8 cellular contexts compared by ENCODE assay signal in genomic region chr5:26329562-26330189, GRCh38.
DNase-seq lines count a peak whose midpoint lies in the region; ATAC-seq, FAIRE-seq and TF ChIP-seq lines count a peak whose summit lies in the region.

No MANE protein-coding gene starts in this region.

- H3K23ac ChIP-seq in mesenchymal stem cell (ENCODE audit: low read length in 2 of 2): no peak overlapping the region

- H3K14ac ChIP-seq in mesenchymal stem cell (ENCODE audit: low read length in 2 of 2): no peak overlapping the region

- no peak overlapping the region for H2BK120ac ChIP-seq in mesenchymal stem cell (ENCODE audit: low read depth, low read length)

- no peak overlapping the region for H2AK5ac ChIP-seq in mesenchymal stem cell (ENCODE audit: low read length, severe bottlenecking)

- CTCF ChIA-PET in GM10248 (lab: Yijun Ruan, JAX): interaction anchor here (1.5 kb wide), 1 partner anchor 31 kb away, joined by 3 read pairs; no protein-coding TSS in a partner anchor

- H3K36me3 Mint-ChIP-seq in CD14-positive monocyte: no peaks in the 10 kb centered on the region

- no peak overlapping the region for H3K27ac Mint-ChIP-seq in CD14-positive monocyte

- H3K4me1 ChIP-seq in MM.1S (ENCODE audit: low read length): no peaks in the 10 kb centered on the region
- no peaks in the 10 kb centered on the region for H3K4me1 ChIP-seq in mesenchymal stem cell (ENCODE audit: control insufficient read depth, insufficient read depth, low read depth, low read length)
- no peaks in the 10 kb centered on the region for H3K4me1 ChIP-seq in body of pancreas

- no peak overlapping the region for H3K4me3 ChIP-seq in MM.1S (ENCODE audit: low read length)
- no peak overlapping the region for H3K4me3 ChIP-seq in mesenchymal stem cell (ENCODE audit: insufficient read depth in 1 of 2, low read depth in 1 of 2, low read length in 2 of 2)
- H3K4me3 ChIP-seq in body of pancreas: no peak overlapping the region

- no peak overlapping the region for H2BK12ac ChIP-seq in mesenchymal stem cell (ENCODE audit: low read length in 2 of 2)

- no peak for TF ChIP-seq POLR2A in body of pancreas (IDR thresholded peaks at IDR 0.05)

- FAIRE-seq in GM19239 (lab: Jason Lieb, UNC): no peak

- H3K27ac ChIP-seq in MM.1S (ENCODE audit: low read length) (no peak overlapping the region), VCaP (no peak overlapping the region), mesenchymal stem cell (ENCODE audit: low read length, poor library complexity, severe bottlenecking) (no peak overlapping the region), body of pancreas (no peak overlapping the region)

- H3K79me1 ChIP-seq in mesenchymal stem cell (replicated peaks; ENCODE audit: low read length, poor library complexity, severe bottlenecking): no peaks in the 10 kb centered on the region

- ATAC-seq in GM18873 (IDR thresholded peaks at IDR 0.05; ENCODE audit: low FRiP score, unreplicated experiment) (no peak), body of pancreas (no peak)

- H4K8ac ChIP-seq in mesenchymal stem cell (ENCODE audit: low read length): no peak overlapping the region

- no peak overlapping the region for H2BK5ac ChIP-seq in mesenchymal stem cell (ENCODE audit: low read depth, low read length, poor library complexity, severe bottlenecking)

- H3F3A ChIP-seq in MM.1S (ENCODE audit: insufficient read depth, low read length): no peaks in the 10 kb centered on the region

- H3K9ac ChIP-seq in MM.1S (ENCODE audit: low read length) (no peak overlapping the region), mesenchymal stem cell (ENCODE audit: low read length) (no peak overlapping the region)

- peak; percentile 30 for TF ChIP-seq CTCF in GM10248 (IDR thresholded peaks at IDR 0.05; ENCODE audit: control extremely low read depth, extremely low read depth, low read depth, missing control alignments)
- TF ChIP-seq CTCF in MM.1S (IDR thresholded peaks at IDR 0.05; ENCODE audit: low read length): peak; percentile 38
- peak; percentile 83 for TF ChIP-seq CTCF in VCaP (conservative IDR thresholded peaks at IDR 0.05)
- TF ChIP-seq CTCF in body of pancreas (IDR thresholded peaks at IDR 0.05): peak in 2 of 7 experiments; percentile 13 to 15
- no peak for TF ChIP-seq CTCF in CD14-positive monocyte (IDR thresholded peaks at IDR 0.05)

- H3K9me2 ChIP-seq in MM.1S (replicated peaks; ENCODE audit: insufficient read depth, low read length): no peaks in the 10 kb centered on the region

- no peaks in the 10 kb centered on the region for H3K27me3 ChIP-seq in MM.1S (replicated peaks; ENCODE audit: insufficient read depth, low read length)
- H3K27me3 ChIP-seq in mesenchymal stem cell (ENCODE audit: control insufficient read depth in 1 of 2, insufficient read depth in 1 of 2, low read length in 2 of 2): no peaks in the 10 kb centered on the region
- H3K27me3 ChIP-seq in body of pancreas: no peaks in the 10 kb centered on the region

- H2AFZ ChIP-seq in MM.1S (ENCODE audit: low read length) (no peak overlapping the region), mesenchymal stem cell (ENCODE audit: low read depth, low read length) (no peak overlapping the region)

- no peak overlapping the region for H3K4me2 ChIP-seq in MM.1S (ENCODE audit: low read depth, low read length)
- H3K4me2 ChIP-seq in mesenchymal stem cell (ENCODE audit: low read length, poor library complexity, severe bottlenecking): no peak overlapping the region

- no peaks in the 10 kb centered on the region for H3K79me2 ChIP-seq in MM.1S (ENCODE audit: low read length)

- no peak overlapping the region for H3K4me3 Mint-ChIP-seq in CD14-positive monocyte

- no peak overlapping the region for H4K91ac ChIP-seq in mesenchymal stem cell (ENCODE audit: low read length)

- no peaks in the 10 kb centered on the region for H3K27me3 Mint-ChIP-seq in CD14-positive monocyte (ENCODE audit: low read depth in 3 of 3)

- 39% methylated on average over 2 of the region's 4 CpGs for WGBS in mesenchymal stem cell
- WGBS in body of pancreas, 2 donors: 11 to 13% methylated on average over 4 of the region's 4 CpGs

- H3K9me3 ChIP-seq in MM.1S (replicated peaks; ENCODE audit: insufficient read depth, low read length) (no peaks in the 10 kb centered on the region), mesenchymal stem cell (ENCODE audit: control insufficient read depth, low read length) (no peaks in the 10 kb centered on the region), body of pancreas (no peaks in the 10 kb centered on the region)

- no peaks in the 10 kb centered on the region for H3K4me1 Mint-ChIP-seq in CD14-positive monocyte

- H3K4ac ChIP-seq in mesenchymal stem cell (ENCODE audit: low read depth in 1 of 2, low read length in 2 of 2): no peak overlapping the region

- no peak overlapping the region for H3K18ac ChIP-seq in mesenchymal stem cell (ENCODE audit: low read depth in 1 of 2, low read length in 2 of 2)

- intact Hi-C loops in body of pancreas (cut with DNase I): no loop called here
- intact Hi-C loops in CD14-positive monocyte (cut with micrococcal nuclease): no loop called here

- DNase-seq in GM10248 (ENCODE audit: extremely low spot score): no peak
- DNase-seq in MM.1S: peak; percentile 21
- DNase-seq in mesenchymal stem cell: peak; percentile 18
- no peak for DNase-seq in GM19239 (ENCODE audit: insufficient read length, low spot score)
- DNase-seq in body of pancreas: no peak
- no peak for DNase-seq in CD14-positive monocyte (ENCODE audit: low spot score)

- no peak overlapping the region for H2BK15ac ChIP-seq in mesenchymal stem cell (ENCODE audit: low read depth, poor library complexity, severe bottlenecking)

- POLR2A ChIA-PET in GM10248 (lab: Yijun Ruan, JAX): no interaction called here

- H3K9me3 Mint-ChIP-seq in CD14-positive monocyte: peaks cover 0 to 9% (median 0%) of the 10 kb centered on the region in 7 donors

- no peaks in the 10 kb centered on the region for H3K36me3 ChIP-seq in MM.1S (replicated peaks; ENCODE audit: insufficient read depth, low read length)
- no peaks in the 10 kb centered on the region for H3K36me3 ChIP-seq in mesenchymal stem cell (ENCODE audit: control insufficient read depth in 1 of 2, insufficient read depth in 2 of 2, low read depth in 1 of 2, low read length in 2 of 2)
- H3K36me3 ChIP-seq in body of pancreas (replicated peaks in 1 of 2; ENCODE audit: insufficient read depth in 1 of 2, low read depth in 2 of 2): no peaks in the 10 kb centered on the region

- no peaks in the 10 kb centered on the region for H4K20me1 ChIP-seq in MM.1S (ENCODE audit: insufficient read depth, low read length)

Comparison
In these comparisons a context has a peak if more than half of its experiments do, and no peak if none do; other contexts are left out.
1. DNase-seq: peak in MM.1S (single experiment) and mesenchymal stem cell (single experiment); none in GM10248 (single experiment), GM19239 (single experiment), body of pancreas (0 of 4) and CD14-positive monocyte (single experiment).